9 cellular contexts compared by ENCODE assay signal in the genomic region with DNA sequence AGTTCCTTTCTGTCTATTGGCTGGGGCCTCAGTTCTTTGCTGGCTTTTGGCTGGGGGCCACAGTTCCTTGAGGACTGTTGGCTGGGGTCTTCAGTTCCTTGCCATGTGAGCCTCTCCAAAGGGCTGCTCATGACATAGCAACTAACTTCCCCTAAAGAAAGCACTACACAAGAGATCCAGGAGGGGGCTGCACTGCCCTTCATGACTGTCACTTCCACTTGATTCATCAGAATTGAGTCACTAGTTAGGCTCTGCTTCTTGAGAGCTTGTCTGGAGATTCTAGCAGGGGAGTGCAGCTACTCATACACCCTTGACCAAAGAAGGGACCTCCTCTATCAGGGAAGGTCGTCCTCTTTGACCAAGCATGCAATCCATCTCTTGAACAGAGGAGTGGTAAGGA. TPM values are rescaled to one million over a fixed set of nuclear protein-coding genes. Genes with fewer than 3 reads are reported as not detected.
A peak's percentile ranks its signal among the peaks of the same experiment; 100 is the strongest.
DNase-seq lines count a peak whose midpoint lies in the region; ATAC-seq and TF ChIP-seq lines count a peak whose summit lies in the region.
"Had no signal": no experiment of that assay in that cellular context is flagged by ENCODE, and none has a peak within 500 bp of the region (broad histone marks: within the 10 kb centered on the region; RNA-seq: fewer than 3 reads in every experiment).

No MANE protein-coding gene starts in this region.

- H3K27ac ChIP-seq in VCaP: no peak overlapping the region
- H3K27ac ChIP-seq in transverse colon: no peak overlapping the region
- H3K27ac ChIP-seq: parathyroid adenoma had no signal

- TF ChIP-seq CTCF in VCaP (conservative IDR thresholded peaks at IDR 0.05): peak; percentile 37
- TF ChIP-seq CTCF in fibroblast of pulmonary artery (IDR thresholded peaks at IDR 0.05; ENCODE audit: low read length, missing control alignments): peak; percentile 1
- peak in 1 of 5 experiments; percentile 12 for TF ChIP-seq CTCF in transverse colon (IDR thresholded peaks at IDR 0.05)

- H3K36me3 ChIP-seq in transverse colon: no peaks in the 10 kb centered on the region

- intact Hi-C loops in transverse colon (cut with DNase I; ENCODE audit: low total_unique reads): no loop called here

- in situ Hi-C loops in Caki2 (cut with HindIII; ENCODE audit: low pct_unique_long_range_greater_than_20kb, low sequenced_read_pairs): no loop called here
- in situ Hi-C loops in transverse colon (cut with MboI; ENCODE audit: low pct_ligation_motif_present in 1 of 4, low pct_unique_long_range_greater_than_20kb in 1 of 4, low sequenced_read_pairs in 3 of 4): no loop called here

- 17 to 36% methylated on average over 1 of the region's 1 CpG for WGBS in transverse colon (ENCODE audit: low coverage in 1 of 2), 2 donors

- no peaks in the 10 kb centered on the region for H3K9me3 ChIP-seq in transverse colon

- TF ChIP-seq POLR2A in transverse colon (IDR thresholded peaks at IDR 0.05): no peak

- DNase-seq in Caki2 (ENCODE audit: low read depth): peak; percentile 39
- peak; percentile 11 for DNase-seq in fibroblast of pulmonary artery (ENCODE audit: low read depth)
- DNase-seq in stimulated activated CD8-positive, alpha-beta memory T cell treated with anti-CD3 and anti-CD28 coated beads, Interleukin-2, amount 100 ng/mL, for 48 hours (ENCODE audit: low read depth in 2 of 2): peak; percentile 10 to 26
- DNase-seq in UCSD-AML1 (lab: John Stamatoyannopoulos, UW; ENCODE audit: unreplicated experiment): no peak
- no peak for DNase-seq in transverse colon
- no peak for DNase-seq in NCI-H146 (lab: John Stamatoyannopoulos, UW)

- H3K4me3 ChIP-seq in fibroblast of pulmonary artery (replicated peaks; ENCODE audit: low read depth, low read length) (no peak overlapping the region), transverse colon (no peak overlapping the region)

- ATAC-seq in HG02642 (IDR thresholded peaks at IDR 0.05; ENCODE audit: poor library complexity, unreplicated experiment): peak; percentile 52

- no peaks in the 10 kb centered on the region for H3K4me1 ChIP-seq in transverse colon
- H3K4me1 ChIP-seq: parathyroid adenoma had no signal

- no peaks in the 10 kb centered on the region for H3K27me3 ChIP-seq in transverse colon

- TF ChIP-seq EP300 in transverse colon (IDR thresholded peaks at IDR 0.05; ENCODE audit: low read depth): no peak

RNA-seq across cellular contexts. Expression of a gene that starts 38.0 kb away (rescaled TPM):
- not detected in 2 replicates for total RNA-seq in Caki2 (2014; rRNA removed; shearing (Covaris generic); ENCODE audit: low replicate concordance)
- total RNA-seq in transverse colon: 1 to 10 TPM in 1 of 4 donors, under 1 TPM in 1, not detected in 2; 0.82 to 2.4 TPM

Comparison
In these comparisons a context has a peak if more than half of its experiments do, and no peak if none do; other contexts are left out.
1. DNase-seq: peak in Caki2 (single experiment), fibroblast of pulmonary artery (single experiment) and stimulated activated CD8-positive, alpha-beta memory T cell treated with anti-CD3 and anti-CD28 coated beads, Interleukin-2, amount 100 ng/mL, for 48 hours (2 of 2); none in UCSD-AML1 (single experiment), transverse colon (single experiment) and NCI-H146 (single experiment).